Comparison of ENCODE assay signal across 28 cellular contexts in genomic region chr3:72324253-72324811, GRCh38.
DNase-seq lines count a peak whose midpoint lies in the region; ATAC-seq, FAIRE-seq and TF ChIP-seq lines count a peak whose summit lies in the region.
"Had no signal": no experiment of that assay in that cellular context is flagged by ENCODE, and none has a peak within 500 bp of the region (broad histone marks: within the 10 kb centered on the region; RNA-seq: fewer than 3 reads in every experiment).

No MANE protein-coding gene starts in this region.

- no peaks in the 10 kb centered on the region for H3K36me3 ChIP-seq in left ventricle myocardium inferior
- no peaks in the 10 kb centered on the region for H3K36me3 ChIP-seq in K562 (ENCODE audit: control insufficient read depth, insufficient read depth, low read length)
- H3K36me3 ChIP-seq in neuronal stem cell (replicated peaks in 1 of 2; ENCODE audit: control insufficient read depth in 2 of 2, insufficient read depth in 2 of 2, low read length in 2 of 2) = no peaks in the 10 kb centered on the region
- H3K36me3 ChIP-seq: BLaER1 treated with 17β-estradiol and CSF1 and Interleukin-3, amounts not matched to agents 10 nM and 100 nM had no signal

- H3K18ac ChIP-seq in neuronal stem cell (ENCODE audit: low read length) = no peak overlapping the region

- no peak overlapping the region for H4K91ac ChIP-seq in neuronal stem cell (ENCODE audit: low read depth, low read length, poor library complexity)

- H3K14ac ChIP-seq in neuronal stem cell (ENCODE audit: low read length) = peak overlapping the region; percentile 4

- H2BK5ac ChIP-seq in neuronal stem cell (ENCODE audit: low read length) = no peak overlapping the region

- H3K27ac ChIP-seq in left ventricle myocardium inferior (replicated peaks) (peak overlapping the region; percentile 27), right cardiac atrium (ENCODE audit: low read length) (peak overlapping the region; percentile 75), K562 (ENCODE audit: extremely low read depth, low read depth, low read length) (no peak overlapping the region), neuronal stem cell (replicated peaks; ENCODE audit: low read length) (no peak overlapping the region)
- H3K27ac ChIP-seq: 22Rv1; A549; BLaER1 treated with 17β-estradiol and CSF1 and Interleukin-3, amounts not matched to agents 10 nM and 100 nM; C4-2B had no signal

- in situ Hi-C loops in K562 (cut with MboI) = no loop called here

- H2AFZ ChIP-seq in K562 (ENCODE audit: low read depth, low read length) (no peak overlapping the region), neuronal stem cell (ENCODE audit: low read length) (no peak overlapping the region)

- H2AK5ac ChIP-seq in neuronal stem cell (ENCODE audit: low read depth, low read length) = no peak overlapping the region

- no peaks in the 10 kb centered on the region for H3K79me2 ChIP-seq in K562 (ENCODE audit: control insufficient read depth, insufficient read depth, low read length)

- TF ChIP-seq CTCF in left ventricle myocardium inferior (IDR thresholded peaks at IDR 0.05; ENCODE audit: borderline replicate concordance) (no peak), K562 (IDR thresholded peaks at IDR 0.05 in 2 of 3, conservative IDR thresholded peaks at IDR 0.05 in 1 of 3; ENCODE audit: insufficient read depth in 2 of 3, low read depth in 1 of 3, low read length in 3 of 3) (no peak)

- no peaks in the 10 kb centered on the region for H3K9me3 ChIP-seq in left ventricle myocardium inferior (replicated peaks)
- no peaks in the 10 kb centered on the region for H3K9me3 ChIP-seq in right cardiac atrium (ENCODE audit: control insufficient read depth, low read length)
- no peaks in the 10 kb centered on the region for H3K9me3 ChIP-seq in K562 (replicated peaks; ENCODE audit: control insufficient read depth, insufficient read depth, low read depth, low read length)
- no peaks in the 10 kb centered on the region for H3K9me3 ChIP-seq in neuronal stem cell (replicated peaks in 1 of 2; ENCODE audit: control insufficient read depth in 2 of 2, insufficient read depth in 1 of 2, low read depth in 1 of 2, low read length in 2 of 2)
- H3K9me3 ChIP-seq: A549; BLaER1 treated with 17β-estradiol and CSF1 and Interleukin-3, amounts not matched to agents 10 nM and 100 nM; Caco-2 had no signal

- FAIRE-seq in K562 (lab: Jason Lieb, UNC) = no peak
- FAIRE-seq: A549, D721Med, G401.6, GM12891, GM19239 had no signal

- TF ChIP-seq RAD21 in K562 (CRISPR knock-in tag; conservative IDR thresholded peaks at IDR 0.05 in 1 of 2, IDR thresholded peaks at IDR 0.05 in 1 of 2) = no peak

- no peak overlapping the region for H2BK15ac ChIP-seq in neuronal stem cell (ENCODE audit: low read length)

- H2BK120ac ChIP-seq in neuronal stem cell (ENCODE audit: low read depth, low read length) = no peak overlapping the region

- no peak for ATAC-seq in left cardiac atrium
- peak; percentile 3 to 12 for ATAC-seq in right cardiac atrium
- no peak for ATAC-seq in Right ventricle myocardium inferior
- ATAC-seq in K562 = no peak
- ATAC-seq: A549; CD8-positive, alpha-beta T cell had no signal

- H3K23ac ChIP-seq in neuronal stem cell (ENCODE audit: low read depth, low read length, poor library complexity) = no peak overlapping the region

- no peak overlapping the region for H3K9ac ChIP-seq in K562 (ENCODE audit: insufficient read depth in 1 of 2, low read depth in 2 of 2, low read length in 2 of 2)
- no peak overlapping the region for H3K9ac ChIP-seq in neuronal stem cell (ENCODE audit: low read depth, low read length, poor library complexity)
- H3K9ac ChIP-seq: BLaER1 treated with 17β-estradiol and CSF1 and Interleukin-3, amounts not matched to agents 10 nM and 100 nM had no signal

- no peak overlapping the region for H3K4ac ChIP-seq in neuronal stem cell (ENCODE audit: low read length)

- no peaks in the 10 kb centered on the region for H4K20me1 ChIP-seq in K562 (replicated peaks; ENCODE audit: control insufficient read depth, insufficient read depth, low read length)
- H4K20me1 ChIP-seq: BLaER1 treated with 17β-estradiol and CSF1 and Interleukin-3, amounts not matched to agents 10 nM and 100 nM had no signal

- no peak for TF ChIP-seq EP300 in K562 (IDR thresholded peaks at IDR 0.05; ENCODE audit: low read length)

- H3K79me1 ChIP-seq in neuronal stem cell (ENCODE audit: low read depth, low read length) = no peaks in the 10 kb centered on the region

- H3K4me2 ChIP-seq in K562 (ENCODE audit: insufficient read depth, low read length) = no peak overlapping the region
- H3K4me2 ChIP-seq in neuronal stem cell (ENCODE audit: insufficient read depth, low read length, poor library complexity, severe bottlenecking) = no peak overlapping the region
- H3K4me2 ChIP-seq: A549; BLaER1 treated with 17β-estradiol and CSF1 and Interleukin-3, amounts not matched to agents 10 nM and 100 nM had no signal

- no peak overlapping the region for H3K4me3 ChIP-seq in left ventricle myocardium inferior
- H3K4me3 ChIP-seq in right cardiac atrium (ENCODE audit: low read length) = no peak overlapping the region
- no peak overlapping the region for H3K4me3 ChIP-seq in K562
- no peak overlapping the region for H3K4me3 ChIP-seq in neuronal stem cell (ENCODE audit: low read length in 2 of 2)
- H3K4me3 ChIP-seq: A549; BLaER1 treated with 17β-estradiol and CSF1 and Interleukin-3, amounts not matched to agents 10 nM and 100 nM had no signal

- H3K27me3 ChIP-seq in left ventricle myocardium inferior (ENCODE audit: low read depth) = no peaks in the 10 kb centered on the region
- no peaks in the 10 kb centered on the region for H3K27me3 ChIP-seq in right cardiac atrium (ENCODE audit: control insufficient read depth, insufficient read depth)
- H3K27me3 ChIP-seq in K562 (ENCODE audit: control insufficient read depth in 2 of 2, insufficient read depth in 2 of 2, low read length in 2 of 2) = no peaks in the 10 kb centered on the region
- H3K27me3 ChIP-seq in neuronal stem cell (ENCODE audit: control insufficient read depth in 3 of 3, insufficient read depth in 3 of 3, low read depth in 1 of 3, low read length in 3 of 3) = peaks cover 0 to 36% (median 0%) of the 10 kb centered on the region in 3 experiments
- H3K27me3 ChIP-seq: BLaER1 treated with 17β-estradiol and CSF1 and Interleukin-3, amounts not matched to agents 10 nM and 100 nM had no signal

- H2BK12ac ChIP-seq in neuronal stem cell (ENCODE audit: low read length) = no peak overlapping the region

- CTCF ChIA-PET in K562 (lab: Yijun Ruan, JAX; ENCODE audit: low intra/inter-chr PET ratio) = no interaction called here

- WGBS in right cardiac atrium = 88% methylated on average over 3 of the region's 3 CpGs
- WGBS in K562 (ENCODE audit: insufficient coverage, low coverage, missing lambda C conversion rate) = 80% methylated on average over 3 of the region's 3 CpGs
- no CpG with 5 or more reads among the region's 3 CpGs for WGBS in neuronal stem cell (ENCODE audit: extremely low coverage in 2 of 2, insufficient read length in 2 of 2, insufficient replicate concordance in 1 of 2), 2 donors

- no peak overlapping the region for H4K8ac ChIP-seq in neuronal stem cell (ENCODE audit: low read depth, low read length)

- H3K4me1 ChIP-seq in left ventricle myocardium inferior (peaks cover 25% of the 10 kb centered on the region), right cardiac atrium (ENCODE audit: control insufficient read depth, insufficient read depth, low read length) (peaks cover 6% of the 10 kb centered on the region), K562 (replicated peaks in 1 of 2; ENCODE audit: control insufficient read depth in 2 of 2, insufficient read depth in 2 of 2, low read length in 2 of 2) (peaks cover 24 to 43% of the 10 kb centered on the region in 2 experiments), neuronal stem cell (ENCODE audit: control insufficient read depth in 2 of 2, insufficient read depth in 1 of 2, low read depth in 1 of 2, low read length in 2 of 2) (peaks cover 3% of the 10 kb centered on the region in 2 donors)
- H3K4me1 ChIP-seq: A549, Caco-2 had no signal

- intact Hi-C loops in left ventricle myocardium inferior (cut with micrococcal nuclease) = no loop called here
- intact Hi-C loops in left cardiac atrium (cut with DNase I) = no loop called here
- intact Hi-C loops in right cardiac atrium (cut with DNase I) = no loop called here
- intact Hi-C loops in Right ventricle myocardium inferior (cut with DNase I) = no loop called here
- intact Hi-C loops in K562 (cut with micrococcal nuclease) = loop anchor here (5.0 kb wide), 2 partner anchors 37 to 52 kb away; no protein-coding TSS in a partner anchor

- POLR2A ChIA-PET in K562 (lab: Yijun Ruan, JAX) = no interaction called here

- no peak for TF ChIP-seq POLR2A in K562 (conservative IDR thresholded peaks at IDR 0.05)

- DNase-seq in left ventricle myocardium inferior (no peak), left cardiac atrium (no peak), right cardiac atrium (no peak), Right ventricle myocardium inferior (ENCODE audit: missing footprints) (no peak), K562 (ENCODE audit: extremely low read depth in 1 of 4, low spot score in 3 of 4) (no peak), neuronal stem cell (ENCODE audit: low spot score) (no peak), NCI-H1417 (lab: John Stamatoyannopoulos, UW) (no peak), HK-2 (ENCODE audit: unreplicated experiment) (no peak)
- DNase-seq: AML-193; Caco-2; Calu3; CD4-positive, alpha-beta T cell; CD8-positive, alpha-beta T cell; DMS 273 treated with DMSO at 0.1 percent for 48 hours; DMS153; DMS53; DMS79; DND-41; EL; GF-D8 had no signal

- H3K9me1 ChIP-seq in K562 (ENCODE audit: control insufficient read depth, insufficient read depth, low read length) = no peaks in the 10 kb centered on the region

- BruUV-seq in K562 (replicated peaks; lab: Mats Ljungman, UMichigan) = no TSS peak

TF ChIP-seq in K562, 482 proteins besides CTCF, POLR2A, EP300 and RAD21 (continues in another document):
- no peak for TF ChIP-seq TRIM24 (IDR thresholded peaks at IDR 0.05)

Comparison
In these comparisons a context has a peak if more than half of its experiments do, and no peak if none do; other contexts are left out.
1. ATAC-seq: peak in right cardiac atrium (2 of 2); none in left cardiac atrium (0 of 2), Right ventricle myocardium inferior (single experiment) and K562 (single experiment).
2. H3K27ac ChIP-seq: peak in left ventricle myocardium inferior (single experiment) and right cardiac atrium (single experiment); none in K562 (single experiment) and neuronal stem cell (single experiment).